8 cellular contexts compared by ENCODE assay signal in genomic region chr2:84925336-84925723, GRCh38. TPM values are rescaled to one million over a fixed set of nuclear protein-coding genes. Genes with fewer than 3 reads are reported as not detected.
DNase-seq lines count a peak whose midpoint lies in the region; ATAC-seq and TF ChIP-seq lines count a peak whose summit lies in the region.

No MANE protein-coding gene starts in this region.

- DNase-seq in activated T-cell treated with anti-CD3 and anti-CD28 coated beads, Interleukin-2, amount 50 U/mL, for 24 hours = no peak
- DNase-seq in activated T-cell treated with anti-CD3 and anti-CD28 coated beads for 4 hours (no peak), PC-3 (no peak), suprapubic skin (ENCODE audit: low spot score in 2 of 2) (peak in 1 of 2 donors; percentile 70), DMS114 treated with DMSO at 0.1 percent for 48 hours (lab: John Stamatoyannopoulos, UW; ENCODE audit: unreplicated experiment) (no peak), nucleus accumbens (lab: John Stamatoyannopoulos, UW) (no peak), NCI-H1436 (lab: John Stamatoyannopoulos, UW) (no peak)

- no TSS peak for BruUV-seq in PC-3 (replicated peaks; lab: Mats Ljungman, UMichigan)

- H3K27ac ChIP-seq in PC-3 (ENCODE audit: low read length) (0 out of 2 replicates have a peak overlapping the region, but pooled peaks have one; percentile 2), esophagus (ENCODE audit: low read depth in 2 of 2, low read length in 1 of 2) (peak overlapping the region; percentile 48 to 85), suprapubic skin (peak overlapping the region; percentile 45)

- WGBS in esophagus, 2 donors = 72 to 83% methylated on average over 2 of the region's 2 CpGs
- 82% methylated on average over 2 of the region's 2 CpGs for WGBS in suprapubic skin

- H4K20me1 ChIP-seq in PC-3 (ENCODE audit: low read length) = no peaks in the 10 kb centered on the region

- peak overlapping the region; percentile 82 for H3K4me3 Mint-ChIP-seq in activated T-cell treated with anti-CD3 and anti-CD28 coated beads, Interleukin-2, amount 50 U/mL, for 24 hours

- POLR2A ChIA-PET in PC-3 (lab: Charles Lee; ENCODE audit: unreplicated experiment) = interaction anchor here (0.6 to 1.9 kb wide), 5 partner anchors 21 to 132 kb away, joined by 3 to 9 read pairs (median 7); partner anchors contain the start of gene KCMF1

- H3K9ac ChIP-seq in PC-3 (ENCODE audit: low read length) = no peak overlapping the region

- intact Hi-C loops in PC-3 (cut with micrococcal nuclease) = loop anchor here (5.0 kb wide), 2 partner anchors 293 to 428 kb away; no protein-coding TSS in a partner anchor

- no peaks in the 10 kb centered on the region for H3K27me3 Mint-ChIP-seq in activated T-cell treated with anti-CD3 and anti-CD28 coated beads, Interleukin-2, amount 50 U/mL, for 24 hours

- peak overlapping the region; percentile 87 for H3K27ac Mint-ChIP-seq in activated T-cell treated with anti-CD3 and anti-CD28 coated beads, Interleukin-2, amount 50 U/mL, for 24 hours

- H3K9me3 ChIP-seq in PC-3 (ENCODE audit: low read length) (no peaks in the 10 kb centered on the region), esophagus (ENCODE audit: control insufficient read depth in 2 of 2, insufficient read depth in 1 of 2, low read depth in 1 of 2, low read length in 1 of 2) (no peaks in the 10 kb centered on the region), suprapubic skin (no peaks in the 10 kb centered on the region)

- H3K9me2 ChIP-seq in PC-3 (replicated peaks; ENCODE audit: low read length) = no peaks in the 10 kb centered on the region

- no peaks in the 10 kb centered on the region for H3K9me3 Mint-ChIP-seq in activated T-cell treated with anti-CD3 and anti-CD28 coated beads, Interleukin-2, amount 50 U/mL, for 24 hours

- H3K4me3 ChIP-seq in PC-3 (ENCODE audit: low read length) = no peak overlapping the region; the same call in 1 of the 2 replicates
- no peak overlapping the region for H3K4me3 ChIP-seq in esophagus (ENCODE audit: low read depth in 1 of 2, low read length in 2 of 2)
- no peak overlapping the region for H3K4me3 ChIP-seq in suprapubic skin

- H3K36me3 ChIP-seq in PC-3 (ENCODE audit: low read depth, low read length) (no peaks in the 10 kb centered on the region), esophagus (ENCODE audit: control insufficient read depth in 2 of 2, insufficient read depth in 2 of 2, low read length in 1 of 2) (no peaks in the 10 kb centered on the region), suprapubic skin (no peaks in the 10 kb centered on the region)

- peaks cover 23% of the 10 kb centered on the region for H3K4me1 ChIP-seq in PC-3 (ENCODE audit: insufficient read depth, low read length)
- peaks cover 0 to 10% of the 10 kb centered on the region in 2 donors for H3K4me1 ChIP-seq in esophagus (ENCODE audit: control insufficient read depth in 2 of 2, insufficient read depth in 2 of 2, low read length in 1 of 2)
- H3K4me1 ChIP-seq in suprapubic skin = peaks cover 29% of the 10 kb centered on the region

- no peak for TF ChIP-seq POLR2A in suprapubic skin (IDR thresholded peaks at IDR 0.05)

- H2AFZ ChIP-seq in PC-3 (ENCODE audit: low read length) = 0 out of 2 replicates have a peak overlapping the region, but pooled peaks have one; percentile 30

- H3K36me3 Mint-ChIP-seq in activated T-cell treated with anti-CD3 and anti-CD28 coated beads, Interleukin-2, amount 50 U/mL, for 24 hours (ENCODE audit: low read depth) = peaks cover 1% of the 10 kb centered on the region

- no peak for TF ChIP-seq EP300 in suprapubic skin (IDR thresholded peaks at IDR 0.05)

- peaks cover 47% of the 10 kb centered on the region for H3K4me1 Mint-ChIP-seq in activated T-cell treated with anti-CD3 and anti-CD28 coated beads, Interleukin-2, amount 50 U/mL, for 24 hours (ENCODE audit: low read depth)

- H3F3A ChIP-seq in PC-3 (ENCODE audit: low read length, unreplicated experiment) = peaks cover 2% of the 10 kb centered on the region

- peaks cover 19% of the 10 kb centered on the region for H3K79me2 ChIP-seq in PC-3 (ENCODE audit: low read length)

- peak overlapping the region; percentile 94 for H3K4me2 ChIP-seq in PC-3 (ENCODE audit: low read length)

- H3K27me3 ChIP-seq in PC-3 (ENCODE audit: low read length) (no peaks in the 10 kb centered on the region), esophagus (ENCODE audit: control insufficient read depth in 1 of 2, insufficient read depth in 2 of 2, low read length in 2 of 2) (no peaks in the 10 kb centered on the region), suprapubic skin (no peaks in the 10 kb centered on the region)

- ATAC-seq in PC-3 = no peak

- TF ChIP-seq CTCF in PC-3 (conservative IDR thresholded peaks at IDR 0.05; ENCODE audit: low read depth, low read length) = no peak
- TF ChIP-seq CTCF in suprapubic skin (IDR thresholded peaks at IDR 0.05) = no peak

- CTCF ChIA-PET in PC-3 (lab: Charles Lee) = interaction anchor here (0.6 to 2.9 kb wide), 12 partner anchors 9 to 93 kb away, joined by 3 to 23 read pairs (median 9); partner anchors contain the start of gene KCMF1

RNA-seq across cellular contexts. Expression of gene TMSB10, which starts 19.9 kb away (rescaled TPM):
- 4,758 and 5,246 TPM in 2 replicates for total RNA-seq in PC-3 (2014; rRNA removed)
- polyA plus RNA-seq in esophagus = 1,000 to 10,000 TPM; 1,127 to 2,184 TPM
- total RNA-seq in suprapubic skin = 1,000 to 10,000 TPM in 2 of 4 donors, 100 to 1,000 TPM in 2; 859 to 1,108 (median 964) TPM

RNA-seq across cellular contexts. Expression of gene TRABD2A, which starts 44.4 kb away (rescaled TPM):
- total RNA-seq in PC-3 (2014; rRNA removed) (2.0 and 4.0 TPM in 2 replicates), suprapubic skin (1 to 10 TPM in 2 of 4 donors, under 1 TPM in 1, not detected in 1; 0.68 to 2.4 (median 1.7) TPM)
- polyA plus RNA-seq in esophagus = under 1 TPM; 0.08 to 0.32 TPM

RNA-seq across cellular contexts. Expression of gene KCMF1, which starts 45.6 kb away (rescaled TPM):
- total RNA-seq in PC-3 (2014; rRNA removed) = 62.1 and 73.6 TPM in 2 replicates
- 10 to 100 TPM; 33.7 to 52.7 TPM for polyA plus RNA-seq in esophagus
- 10 to 100 TPM; 23.5 to 42.6 (median 29.3) TPM for total RNA-seq in suprapubic skin

Comparison
In these comparisons a context has a peak if more than half of its experiments do, and no peak if none do; other contexts are left out.
1. H3K27ac ChIP-seq: peak in every context shown above with its lines; median percentile 66 in esophagus; 45 in suprapubic skin; 2 in PC-3.